ENCODE assay signal across 24 cellular contexts in genomic region chr4:7299908-7300710, GRCh38.
DNase-seq lines count a peak whose midpoint lies in the region; ATAC-seq, FAIRE-seq and TF ChIP-seq lines count a peak whose summit lies in the region.
"Had no signal": no experiment of that assay in that cellular context is flagged by ENCODE, and none has a peak within 500 bp of the region (broad histone marks: within the 10 kb centered on the region; RNA-seq: fewer than 3 reads in every experiment).

No MANE protein-coding gene starts in this region.

- FAIRE-seq in astrocyte (lab: Jason Lieb, UNC) = no peak
- FAIRE-seq: H54 had no signal

- H3K36me3 ChIP-seq in NT2/D1 (ENCODE audit: insufficient read depth, insufficient read length, low read length) (no peaks in the 10 kb centered on the region), astrocyte (ENCODE audit: insufficient read depth, low read length) (no peaks in the 10 kb centered on the region), H7 (replicated peaks; ENCODE audit: control insufficient read depth, insufficient read depth, low read length) (no peaks in the 10 kb centered on the region)

- H3K4me2 ChIP-seq in astrocyte (ENCODE audit: low read length) = peak overlapping the region; percentile 29
- H3K4me2 ChIP-seq: SK-N-SH had no signal

- H3K27me3 Mint-ChIP-seq in astrocyte (ENCODE audit: low read depth, unreplicated experiment) (peaks cover 46% of the 10 kb centered on the region), glutamatergic neuron (ENCODE audit: unreplicated experiment) (peaks cover 12% of the 10 kb centered on the region)
- H3K27me3 Mint-ChIP-seq in stimulated activated naive B cell treated with anti-CD40 and anti-IgM and Interleukin-4, amounts not matched to agents 10 μg/mL and 1 μg/mL and 100 μg/mL, for 72 hours = peaks cover 15 to 27% of the 10 kb centered on the region in 2 donors

- no peak for DNase-seq in NT2/D1 (ENCODE audit: low read depth, low spot score)
- no peak for DNase-seq in astrocyte (ENCODE audit: low read depth)
- no peak for DNase-seq in glutamatergic neuron
- DNase-seq in stimulated activated naive B cell treated with anti-CD40 and anti-IgM and Interleukin-4, amounts not matched to agents 10 μg/mL and 1 μg/mL and 100 μg/mL, for 72 hours = no peak
- no peak for DNase-seq in H7
- DNase-seq in cerebellum (ENCODE audit: low spot score) = no peak
- DNase-seq in inferior parietal cortex (ENCODE audit: extremely low spot score) = no peak
- DNase-seq: ACHN; CD8-positive, alpha-beta memory T cell; DMS53; EL; GF-D8; KBM-7; NCI-H1092 treated with DMSO at 0.1 percent for 48 hours; NCI-H1436 treated with DMSO at 0.1 percent for 48 hours; NCI-H1930; NCI-H226; NCI-H774; NK-92 treated with Interleukin-12 subunit alpha and Interleukin-12 subunit beta, amount 100 ng/mL, for 24 hours; SIG-M5; SK-N-SH had no signal

- peaks cover 10% of the 10 kb centered on the region for H3K36me3 Mint-ChIP-seq in astrocyte (ENCODE audit: low read depth, unreplicated experiment)
- no peaks in the 10 kb centered on the region for H3K36me3 Mint-ChIP-seq in glutamatergic neuron (ENCODE audit: unreplicated experiment)
- H3K36me3 Mint-ChIP-seq in stimulated activated naive B cell treated with anti-CD40 and anti-IgM and Interleukin-4, amounts not matched to agents 10 μg/mL and 1 μg/mL and 100 μg/mL, for 72 hours = no peaks in the 10 kb centered on the region
- H3K36me3 Mint-ChIP-seq: CD8-positive, alpha-beta memory T cell had no signal

- peaks cover 69% of the 10 kb centered on the region for H4K20me1 ChIP-seq in astrocyte (ENCODE audit: insufficient read depth, low read length)

- no peak for TF ChIP-seq CTCF in astrocyte (IDR thresholded peaks at IDR 0.05; ENCODE audit: insufficient read depth, low read depth, low read length)
- TF ChIP-seq CTCF in glutamatergic neuron (IDR thresholded peaks at IDR 0.05; ENCODE audit: partially characterized antibody, unreplicated experiment) = no peak

- no peak overlapping the region for H3K27ac ChIP-seq in astrocyte (ENCODE audit: low read depth, low read length)
- H3K27ac ChIP-seq: C4-2B had no signal

- H3K9ac ChIP-seq in NT2/D1 (ENCODE audit: insufficient read length, low read depth) (peak overlapping the region; percentile 3), astrocyte (ENCODE audit: low read length) (no peak overlapping the region)
- H3K9ac ChIP-seq: SK-N-SH had no signal

- H3K4me3 ChIP-seq in NT2/D1 (ENCODE audit: insufficient read length, low read depth) (no peak overlapping the region), astrocyte (ENCODE audit: insufficient read depth, low read depth, low read length) (no peak overlapping the region), H7 (ENCODE audit: insufficient read depth, low read depth, low read length) (no peak overlapping the region)

- H3K79me2 ChIP-seq in astrocyte (ENCODE audit: insufficient read depth, low read length) = peaks cover 2% of the 10 kb centered on the region

- H3K27ac Mint-ChIP-seq in astrocyte (ENCODE audit: unreplicated experiment) (no peak overlapping the region), glutamatergic neuron (ENCODE audit: unreplicated experiment) (peak overlapping the region; percentile 68)
- H3K27ac Mint-ChIP-seq in stimulated activated naive B cell treated with anti-CD40 and anti-IgM and Interleukin-4, amounts not matched to agents 10 μg/mL and 1 μg/mL and 100 μg/mL, for 72 hours = peak overlapping the region; percentile 1

- peaks cover 20% of the 10 kb centered on the region for H3K4me1 ChIP-seq in NT2/D1 (ENCODE audit: insufficient read depth, insufficient read length)
- peaks cover 7% of the 10 kb centered on the region for H3K4me1 ChIP-seq in astrocyte (ENCODE audit: insufficient read depth, low read length)

- ATAC-seq in stimulated activated naive B cell treated with anti-CD40 and anti-IgM and Interleukin-4, amounts not matched to agents 10 μg/mL and 1 μg/mL and 100 μg/mL, for 72 hours (replicated peaks) = no peak
- ATAC-seq: Panc1 had no signal

- H3K9me3 ChIP-seq in NT2/D1 (ENCODE audit: insufficient read depth, low read length) (no peaks in the 10 kb centered on the region), astrocyte (ENCODE audit: insufficient read depth, low read depth, low read length) (no peaks in the 10 kb centered on the region)
- H3K9me3 ChIP-seq: SK-N-SH had no signal

- H3K27me3 ChIP-seq in NT2/D1 (ENCODE audit: insufficient read depth, insufficient read length) (no peaks in the 10 kb centered on the region), astrocyte (ENCODE audit: insufficient read depth, low read length) (peaks cover 2% of the 10 kb centered on the region), H7 (ENCODE audit: control insufficient read depth, insufficient read depth, low read length) (no peaks in the 10 kb centered on the region)

- H2AFZ ChIP-seq in astrocyte (ENCODE audit: low read depth, low read length) = no peak overlapping the region

- H3K4me3 Mint-ChIP-seq in astrocyte (ENCODE audit: unreplicated experiment) (no peak overlapping the region), glutamatergic neuron (ENCODE audit: unreplicated experiment) (peak overlapping the region; percentile 28)
- H3K4me3 Mint-ChIP-seq in stimulated activated naive B cell treated with anti-CD40 and anti-IgM and Interleukin-4, amounts not matched to agents 10 μg/mL and 1 μg/mL and 100 μg/mL, for 72 hours = no peak overlapping the region
- H3K4me3 Mint-ChIP-seq: CD8-positive, alpha-beta memory T cell had no signal

- H3K9me3 Mint-ChIP-seq in astrocyte (ENCODE audit: unreplicated experiment) = no peaks in the 10 kb centered on the region
- peaks cover 3% of the 10 kb centered on the region for H3K9me3 Mint-ChIP-seq in glutamatergic neuron (ENCODE audit: unreplicated experiment)
- H3K9me3 Mint-ChIP-seq in stimulated activated naive B cell treated with anti-CD40 and anti-IgM and Interleukin-4, amounts not matched to agents 10 μg/mL and 1 μg/mL and 100 μg/mL, for 72 hours = no peaks in the 10 kb centered on the region
- H3K9me3 Mint-ChIP-seq: CD8-positive, alpha-beta memory T cell had no signal

- H3K4me1 Mint-ChIP-seq in astrocyte (ENCODE audit: low read depth, unreplicated experiment) (peaks cover 5% of the 10 kb centered on the region), glutamatergic neuron (ENCODE audit: low read depth, unreplicated experiment) (peaks cover 35% of the 10 kb centered on the region)
- H3K4me1 Mint-ChIP-seq in stimulated activated naive B cell treated with anti-CD40 and anti-IgM and Interleukin-4, amounts not matched to agents 10 μg/mL and 1 μg/mL and 100 μg/mL, for 72 hours = no peaks in the 10 kb centered on the region
- H3K4me1 Mint-ChIP-seq: CD8-positive, alpha-beta memory T cell had no signal
